Comparison of ENCODE assay signal across 1 cellular context in the genomic region with DNA sequence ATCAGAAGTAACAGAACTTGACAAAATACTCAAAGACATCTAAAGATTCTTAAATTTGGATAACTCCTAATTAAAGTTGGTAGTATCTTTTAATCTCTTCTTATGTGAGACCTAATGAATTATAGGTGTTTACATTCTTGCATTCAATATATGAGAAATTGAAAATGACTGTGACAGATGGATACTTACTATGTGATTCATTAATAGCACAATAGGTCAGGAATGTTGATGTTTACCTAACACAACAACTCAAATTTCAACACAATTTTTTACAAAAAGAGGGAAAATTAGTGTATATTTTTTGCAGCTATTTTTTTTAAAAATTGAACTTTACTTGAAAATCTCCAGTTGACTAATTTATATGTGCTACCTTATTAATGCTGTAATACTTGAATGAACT.
A peak's percentile ranks its signal among the peaks of the same experiment; 100 is the strongest.
TF ChIP-seq lines count a peak whose summit lies in the region.

No MANE protein-coding gene starts in this region.

TF ChIP-seq in A549, 52 proteins besides CTCF, POLR2A, EP300 and RAD21 (continued from another document):
- TF ChIP-seq CBX2 (IDR thresholded peaks at IDR 0.05; ENCODE audit: borderline replicate concordance, low read depth) (no peak), GATA3 (IDR thresholded peaks at IDR 0.05; ENCODE audit: borderline replicate concordance) (peak; percentile 41; the same call in 1 of the 2 replicates), NR3C1 (IDR thresholded peaks at IDR 0.05) (no peak), ZNF302 (CRISPR knock-in tag; IDR thresholded peaks at IDR 0.05) (no peak), TFCP2L1 (CRISPR knock-in tag; IDR thresholded peaks at IDR 0.05) (no peak), RNF2 (IDR thresholded peaks at IDR 0.05; ENCODE audit: borderline replicate concordance, low read depth) (no peak), MYC (IDR thresholded peaks at IDR 0.05; ENCODE audit: borderline replicate concordance, low read length) (no peak), CBX8 (IDR thresholded peaks at IDR 0.05) (no peak), EHMT2 (IDR thresholded peaks at IDR 0.05; ENCODE audit: low read depth) (no peak), CEBPB (IDR thresholded peaks at IDR 0.05) (peak in 1 of 2 experiments; percentile 32; a peak in 1 of 4 replicates), POLR2AphosphoS2 (conservative IDR thresholded peaks at IDR 0.05; ENCODE audit: low read length) (no peak), KDM5A (IDR thresholded peaks at IDR 0.05) (no peak)
- TF ChIP-seq, protein P1, sequence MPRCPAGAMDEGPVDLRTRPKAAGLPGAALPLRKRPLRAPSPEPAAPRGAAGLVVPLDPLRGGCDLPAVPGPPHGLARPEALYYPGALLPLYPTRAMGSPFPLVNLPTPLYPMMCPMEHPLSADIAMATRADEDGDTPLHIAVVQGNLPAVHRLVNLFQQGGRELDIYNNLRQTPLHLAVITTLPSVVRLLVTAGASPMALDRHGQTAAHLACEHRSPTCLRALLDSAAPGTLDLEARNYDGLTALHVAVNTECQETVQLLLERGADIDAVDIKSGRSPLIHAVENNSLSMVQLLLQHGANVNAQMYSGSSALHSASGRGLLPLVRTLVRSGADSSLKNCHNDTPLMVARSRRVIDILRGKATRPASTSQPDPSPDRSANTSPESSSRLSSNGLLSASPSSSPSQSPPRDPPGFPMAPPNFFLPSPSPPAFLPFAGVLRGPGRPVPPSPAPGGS (IDR thresholded peaks at IDR 0.05), result no peak
